Comparison of ENCODE assay signal across 12 cellular contexts in the genomic region with DNA sequence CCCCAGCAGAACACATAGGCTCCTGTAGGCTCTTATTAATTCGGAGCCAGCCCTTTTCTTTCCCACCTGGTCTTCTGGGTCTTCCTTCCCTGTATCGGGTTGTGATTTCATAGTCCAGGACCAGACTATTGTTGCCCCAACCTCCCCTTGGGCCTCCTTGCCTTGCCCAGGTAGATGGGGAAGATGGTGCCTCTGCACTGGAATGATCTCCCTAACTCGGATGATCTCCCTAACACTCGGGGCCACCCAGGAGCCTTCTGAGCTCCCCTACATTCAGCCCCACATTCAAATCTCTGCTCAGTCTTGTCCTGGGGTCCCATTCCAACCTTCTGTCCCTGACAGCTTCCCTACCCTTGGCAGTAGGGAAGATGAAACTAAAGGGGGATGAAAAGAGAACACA. TPM values are rescaled to one million over a fixed set of nuclear protein-coding genes. Genes with fewer than 3 reads are reported as not detected.
DNase-seq lines count a peak whose midpoint lies in the region; ATAC-seq and TF ChIP-seq lines count a peak whose summit lies in the region.
"Had no signal": no experiment of that assay in that cellular context is flagged by ENCODE, and none has a peak within 500 bp of the region (broad histone marks: within the 10 kb centered on the region; RNA-seq: fewer than 3 reads in every experiment).

No MANE protein-coding gene starts in this region.

- H3K27ac ChIP-seq in CD4-positive, alpha-beta memory T cell (ENCODE audit: low read depth, low read length) = peak overlapping the region; percentile 99
- peak overlapping the region; percentile 88 for H3K27ac ChIP-seq in KOPT-K1 (ENCODE audit: low read depth, low read length, poor library complexity, severe bottlenecking)
- peak overlapping the region; percentile 35 for H3K27ac ChIP-seq in rectal smooth muscle tissue (ENCODE audit: low read depth, low read length)
- no peak overlapping the region for H3K27ac ChIP-seq in SJCRH30
- no peak overlapping the region for H3K27ac ChIP-seq in lower lobe of right lung

- CTCF ChIA-PET in CD4-positive, alpha-beta memory T cell (lab: Charles Lee; ENCODE audit: partially characterized antibody) = interaction anchor here (6.8 to 10.2 kb wide), 7 partner anchors 7 to 107 kb away, joined by 73 to 93 read pairs (median 86); no protein-coding TSS in a partner anchor

- no peak for TF ChIP-seq CTCF in mesothelial cell of epicardium (IDR thresholded peaks at IDR 0.05; ENCODE audit: unreplicated experiment)
- no peak for TF ChIP-seq CTCF in lower lobe of right lung (IDR thresholded peaks at IDR 0.05)

- no peaks in the 10 kb centered on the region for H3K27me3 ChIP-seq in CD4-positive, alpha-beta memory T cell (ENCODE audit: insufficient read depth, low read length)
- H3K27me3 ChIP-seq in rectal smooth muscle tissue (ENCODE audit: control insufficient read depth, insufficient read depth, low read length) (no peaks in the 10 kb centered on the region), SJCRH30 (no peaks in the 10 kb centered on the region), lower lobe of right lung (ENCODE audit: low read depth) (no peaks in the 10 kb centered on the region)

- no peak overlapping the region for H3K4me3 ChIP-seq in CD4-positive, alpha-beta memory T cell (ENCODE audit: low read length in 2 of 2)
- no peak overlapping the region for H3K4me3 ChIP-seq in rectal smooth muscle tissue (ENCODE audit: low read length)
- no peak overlapping the region for H3K4me3 ChIP-seq in SJCRH30
- H3K4me3 ChIP-seq in lower lobe of right lung = no peak overlapping the region

- peaks cover 14 to 31% of the 10 kb centered on the region in 2 donors for H3K36me3 Mint-ChIP-seq in CD4-positive, alpha-beta memory T cell
- H3K36me3 Mint-ChIP-seq in mesothelial cell of epicardium = no peaks in the 10 kb centered on the region

- intact Hi-C loops in CD4-positive, alpha-beta memory T cell (cut with micrococcal nuclease) = no loop called here
- intact Hi-C loops in lower lobe of right lung (cut with DNase I) = no loop called here

- no peaks in the 10 kb centered on the region for H3K9me3 ChIP-seq in CD4-positive, alpha-beta memory T cell (ENCODE audit: control insufficient read depth in 1 of 2, low read length in 2 of 2)
- H3K9me3 ChIP-seq in KOPT-K1 (ENCODE audit: insufficient read depth, low read length, poor library complexity, severe bottlenecking) (no peaks in the 10 kb centered on the region), SJCRH30 (replicated peaks) (no peaks in the 10 kb centered on the region), lower lobe of right lung (no peaks in the 10 kb centered on the region)

- H3K4me1 ChIP-seq in CD4-positive, alpha-beta memory T cell (ENCODE audit: insufficient read depth, low read length) = peaks cover 67% of the 10 kb centered on the region
- peaks cover 33% of the 10 kb centered on the region for H3K4me1 ChIP-seq in rectal smooth muscle tissue (ENCODE audit: control insufficient read depth, insufficient read depth, low read length)
- peaks cover 31% of the 10 kb centered on the region for H3K4me1 ChIP-seq in SJCRH30
- H3K4me1 ChIP-seq in lower lobe of right lung = peaks cover 66% of the 10 kb centered on the region

- peaks cover 12% of the 10 kb centered on the region for H3K36me3 ChIP-seq in CD4-positive, alpha-beta memory T cell (ENCODE audit: insufficient read depth, low read length)
- H3K36me3 ChIP-seq in KOPT-K1 (ENCODE audit: insufficient read depth, low read length) = peaks cover 19% of the 10 kb centered on the region
- H3K36me3 ChIP-seq in rectal smooth muscle tissue (ENCODE audit: control insufficient read depth, insufficient read depth, low read length) = peaks cover 5% of the 10 kb centered on the region
- peaks cover under 1% of the 10 kb centered on the region; the same call in 1 of the 2 replicates for H3K36me3 ChIP-seq in SJCRH30
- peaks cover 9% of the 10 kb centered on the region for H3K36me3 ChIP-seq in lower lobe of right lung

- DNase-seq in CD4-positive, alpha-beta memory T cell = no peak
- DNase-seq in ecto neural progenitor cell (ENCODE audit: low spot score) (peak; percentile 23), SJCRH30 (no peak), mesothelial cell of epicardium (ENCODE audit: low spot score in 2 of 2, unreplicated experiment in 2 of 2) (no peak), lower lobe of right lung (no peak)
- DNase-seq: activated gamma-delta T cell, cortex of kidney, NCI-H1092 treated with DMSO at 0.1 percent for 48 hours, NCI-H524 had no signal

- H3K9ac ChIP-seq in rectal smooth muscle tissue (ENCODE audit: low read length) = no peak overlapping the region

- H3K4me1 Mint-ChIP-seq in CD4-positive, alpha-beta memory T cell = peaks cover 29 to 78% (median 49%) of the 10 kb centered on the region in 4 donors
- peaks cover 39% of the 10 kb centered on the region for H3K4me1 Mint-ChIP-seq in mesothelial cell of epicardium

- peak overlapping the region in 4 of 8 donors; percentile 11 to 91 (median 30) for H3K4me3 Mint-ChIP-seq in CD4-positive, alpha-beta memory T cell
- no peak overlapping the region for H3K4me3 Mint-ChIP-seq in mesothelial cell of epicardium

- POLR2A ChIA-PET in CD4-positive, alpha-beta memory T cell (lab: Charles Lee; ENCODE audit: partially characterized antibody) = interaction anchor here (0.5 to 35.0 kb wide), 8 partner anchors 20 to 144 kb away, joined by 3 to 1580 read pairs (median 371); no protein-coding TSS in a partner anchor

- H3K27ac Mint-ChIP-seq in CD4-positive, alpha-beta memory T cell = peak overlapping the region; percentile 89 to 99 (median 95)
- H3K27ac Mint-ChIP-seq in mesothelial cell of epicardium = no peak overlapping the region

- peaks cover 0 to 6% (median 0%) of the 10 kb centered on the region in 8 donors for H3K9me3 Mint-ChIP-seq in CD4-positive, alpha-beta memory T cell
- no peaks in the 10 kb centered on the region for H3K9me3 Mint-ChIP-seq in mesothelial cell of epicardium

- ATAC-seq in lower lobe of right lung = no peak

- no peaks in the 10 kb centered on the region for H3K27me3 Mint-ChIP-seq in CD4-positive, alpha-beta memory T cell
- no peaks in the 10 kb centered on the region for H3K27me3 Mint-ChIP-seq in mesothelial cell of epicardium (ENCODE audit: low read depth)

RNA-seq across cellular contexts. Expression of a gene that starts 2.7 kb away (rescaled TPM):
- total RNA-seq in CD4-positive, alpha-beta memory T cell = 100 to 1,000 TPM; 192 to 202 TPM
- polyA plus RNA-seq in CD4-positive, alpha-beta memory T cell = 100 to 1,000 TPM; 192 to 237 TPM
- 13.9 and 14.1 TPM in 2 replicates for total RNA-seq in SJCRH30 (2014; rRNA removed; shearing (Covaris generic))
- total RNA-seq in mesothelial cell of epicardium = 33.1 to 35.6 TPM (median 33.3 TPM) in 3 replicates
- total RNA-seq in lower lobe of right lung = 81.2 TPM

RNA-seq across cellular contexts. Expression of a gene that starts 50.1 kb away (rescaled TPM):
- total RNA-seq in CD4-positive, alpha-beta memory T cell = not detected
- not detected for polyA plus RNA-seq in CD4-positive, alpha-beta memory T cell
- total RNA-seq in SJCRH30 (2014; rRNA removed; shearing (Covaris generic)) = not detected in 2 replicates
- total RNA-seq in mesothelial cell of epicardium (not detected in 3 replicates), lower lobe of right lung (not detected)
- total RNA-seq: mucosa of gallbladder had no signal

Comparison
In these comparisons a context has a peak if more than half of its experiments do, and no peak if none do; other contexts are left out.
1. H3K27ac ChIP-seq: peak in CD4-positive, alpha-beta memory T cell (single experiment), KOPT-K1 (single experiment) and rectal smooth muscle tissue (single experiment); none in SJCRH30 (single experiment) and lower lobe of right lung (single experiment).